ENCODE assay signal across 23 cellular contexts in genomic region chr11:12361650-12362049, GRCh38. TPM values are rescaled to one million over a fixed set of nuclear protein-coding genes. Genes with fewer than 3 reads are reported as not detected.
DNase-seq lines count a peak whose midpoint lies in the region; ATAC-seq and TF ChIP-seq lines count a peak whose summit lies in the region.
"Had no signal": no experiment of that assay in that cellular context is flagged by ENCODE, and none has a peak within 500 bp of the region (broad histone marks: within the 10 kb centered on the region; RNA-seq: fewer than 3 reads in every experiment).

No MANE protein-coding gene starts in this region.

- no peaks in the 10 kb centered on the region for H3K36me3 Mint-ChIP-seq in neural progenitor cell
- H3K36me3 Mint-ChIP-seq: memory B cell had no signal

- peaks cover 1% of the 10 kb centered on the region for H3K9me3 Mint-ChIP-seq in neural progenitor cell
- H3K9me3 Mint-ChIP-seq: memory B cell; T-helper 2 cell treated with Interferon-gamma antibody and Interleukin-4, amounts not matched to agents 5 μg/mL and 100 μg/mL, for 36 hours had no signal

- H3K4me1 Mint-ChIP-seq in neural progenitor cell = peaks cover 59% of the 10 kb centered on the region
- H3K4me1 Mint-ChIP-seq: memory B cell had no signal

- no peak overlapping the region for H3K27ac ChIP-seq in neural progenitor cell
- H3K27ac ChIP-seq: esophagus squamous epithelium had no signal

- H3K4me3 ChIP-seq in neural progenitor cell = no peak overlapping the region
- H3K4me3 ChIP-seq: esophagus squamous epithelium, HAP-1, smooth muscle cell had no signal

- H3K27me3 ChIP-seq in neural progenitor cell = no peaks in the 10 kb centered on the region
- H3K27me3 ChIP-seq: esophagus squamous epithelium had no signal

- no peaks in the 10 kb centered on the region for H3K36me3 ChIP-seq in neural progenitor cell
- H3K36me3 ChIP-seq: esophagus squamous epithelium, HAP-1 had no signal

- peak; percentile 21 for DNase-seq in Caki2 (ENCODE audit: low read depth)
- DNase-seq in NCI-H2081 (lab: John Stamatoyannopoulos, UW) = peak; percentile 58 to 88
- DNase-seq in cerebellar cortex (ENCODE audit: low spot score) = peak; percentile 35
- DNase-seq in neural progenitor cell (ENCODE audit: low spot score) = no peak
- DNase-seq in HuH-7 (ENCODE audit: low spot score) = no peak
- DNase-seq: activated CD4-positive, alpha-beta memory T cell treated with anti-CD3 and anti-CD28 coated beads for 36 hours; activated gamma-delta T cell treated with Interleukin-2 at 50 U/mL for 16 hours; cerebellar nuclear complex; effector CD4-positive, alpha-beta T cell; esophagus squamous epithelium; Kasumi-1; NCI-H1092 treated with DMSO at 0.1 percent for 48 hours; NCI-H226; stimulated activated CD4-positive, alpha-beta T cell treated with anti-CD3 and anti-CD28 coated beads, Interleukin-4, amount 100 ng/mL, for 1 hour; stimulated activated naive CD8-positive, alpha-beta T cell treated with anti-CD3 and anti-CD28 coated beads, Interleukin-15, amount 100 ng/mL, for 72 hours; trophoblast cell had no signal

- no peak for TF ChIP-seq CTCF in neural progenitor cell (IDR thresholded peaks at IDR 0.05)

- no peak overlapping the region for H3K4me3 Mint-ChIP-seq in neural progenitor cell
- H3K4me3 Mint-ChIP-seq: activated CD4-positive, alpha-beta memory T cell treated with anti-CD3 and anti-CD28 coated beads for 36 hours; memory B cell; stimulated activated naive CD8-positive, alpha-beta T cell treated with anti-CD3 and anti-CD28 coated beads, Interleukin-15, amount 100 ng/mL, for 72 hours; T-helper 2 cell treated with Interferon-gamma antibody and Interleukin-4, amounts not matched to agents 5 μg/mL and 100 μg/mL, for 36 hours; WTC11 had no signal

- peak overlapping the region; percentile 70 for H3K27ac Mint-ChIP-seq in neural progenitor cell
- H3K27ac Mint-ChIP-seq: activated CD4-positive, alpha-beta memory T cell treated with anti-CD3 and anti-CD28 coated beads for 36 hours; memory B cell; stimulated activated naive CD8-positive, alpha-beta T cell treated with anti-CD3 and anti-CD28 coated beads, Interleukin-15, amount 100 ng/mL, for 72 hours; T-helper 2 cell treated with Interferon-gamma antibody and Interleukin-4, amounts not matched to agents 5 μg/mL and 100 μg/mL, for 36 hours; WTC11 had no signal

- H3K4me1 ChIP-seq in neural progenitor cell = peaks cover 25% of the 10 kb centered on the region

- no peak overlapping the region for H3K9ac ChIP-seq in neural progenitor cell

- H3F3A ChIP-seq in neural progenitor cell (ENCODE audit: low read depth) = no peaks in the 10 kb centered on the region

- H3K79me2 ChIP-seq in neural progenitor cell (ENCODE audit: low read depth) = no peaks in the 10 kb centered on the region

- H3K27me3 Mint-ChIP-seq in neural progenitor cell (ENCODE audit: insufficient read depth, low read depth) = peaks cover 5% of the 10 kb centered on the region
- H3K27me3 Mint-ChIP-seq: activated CD4-positive, alpha-beta memory T cell treated with anti-CD3 and anti-CD28 coated beads for 36 hours; stimulated activated naive CD8-positive, alpha-beta T cell treated with anti-CD3 and anti-CD28 coated beads, Interleukin-15, amount 100 ng/mL, for 72 hours had no signal

- in situ Hi-C loops in Caki2 (cut with HindIII; ENCODE audit: low pct_unique_long_range_greater_than_20kb, low sequenced_read_pairs) = no loop called here

- H3K9me3 ChIP-seq in neural progenitor cell (ENCODE audit: low read depth) = no peaks in the 10 kb centered on the region
- H3K9me3 ChIP-seq: esophagus squamous epithelium, HAP-1 had no signal

- no peak overlapping the region for H2AFZ ChIP-seq in neural progenitor cell (replicated peaks)

- ATAC-seq in HG03135 (IDR thresholded peaks at IDR 0.05; ENCODE audit: unreplicated experiment) = no peak
- ATAC-seq in HG03095 (IDR thresholded peaks at IDR 0.05; ENCODE audit: unreplicated experiment) = no peak
- ATAC-seq: stimulated activated naive CD8-positive, alpha-beta T cell treated with anti-CD3 and anti-CD28 coated beads, Interleukin-15, amount 100 ng/mL, for 72 hours; WTC11 had no signal

- no peak overlapping the region for H3K4me2 ChIP-seq in neural progenitor cell
- H3K4me2 ChIP-seq: smooth muscle cell had no signal

- no peaks in the 10 kb centered on the region for H4K20me1 ChIP-seq in neural progenitor cell (ENCODE audit: low read depth)

RNA-seq across cellular contexts. Expression of gene PARVA, which starts 15.7 kb away (rescaled TPM):
- total RNA-seq in Caki2 (2014; rRNA removed; shearing (Covaris generic); ENCODE audit: low replicate concordance) = 12.8 and 14.8 TPM in 2 replicates
- 13.6 and 15.3 TPM in 2 replicates for total RNA-seq in neural progenitor cell (ENCODE audit: low replicate concordance)

Comparison
In these comparisons a context has a peak if more than half of its experiments do, and no peak if none do; other contexts are left out.
1. DNase-seq: peak in Caki2 (single experiment), NCI-H2081 (2 of 2) and cerebellar cortex (single experiment); none in neural progenitor cell (single experiment) and HuH-7 (single experiment).